Comparison of ENCODE assay signal across 8 cellular contexts in genomic region chr1:55204997-55205396, GRCh38.
DNase-seq lines count a peak whose midpoint lies in the region; ATAC-seq and TF ChIP-seq lines count a peak whose summit lies in the region.
"Had no signal": no experiment of that assay in that cellular context is flagged by ENCODE, and none has a peak within 500 bp of the region (broad histone marks: within the 10 kb centered on the region; RNA-seq: fewer than 3 reads in every experiment).

No MANE protein-coding gene starts in this region.

- no peaks in the 10 kb centered on the region for H3K27me3 Mint-ChIP-seq in nephron progenitor cell (ENCODE audit: low read depth, poor library complexity)

- peak overlapping the region; percentile 36 for H3K27ac Mint-ChIP-seq in nephron progenitor cell

- DNase-seq in HCEC 1CT (peak; percentile 67), MV-4-11 (lab: John Stamatoyannopoulos, UW) (peak; percentile 18), nephron progenitor cell (no peak), RWPE1 (ENCODE audit: low spot score) (no peak), HEK293T (ENCODE audit: extremely low spot score) (no peak), iPS-NIHi7 (ENCODE audit: extremely low spot score) (no peak)
- DNase-seq: RPMI8226 had no signal

- POLR2A ChIA-PET in RWPE1 (lab: Yijun Ruan, JAX; ENCODE audit: low non-redundant PET) = no interaction called here
- POLR2A ChIA-PET in HEK293T (lab: Yijun Ruan, JAX) = interaction anchor here (1.3 kb wide), 1 partner anchor 10 kb away, joined by 4 read pairs; the partner anchor contains the start of gene USP24

- peaks cover 32% of the 10 kb centered on the region for H3K36me3 Mint-ChIP-seq in nephron progenitor cell (ENCODE audit: low read depth)

- no peak overlapping the region for H3K27ac ChIP-seq in RWPE1

- no peak for TF ChIP-seq CTCF in nephron progenitor cell (IDR thresholded peaks at IDR 0.05)
- no peak for TF ChIP-seq CTCF in RWPE1 (conservative IDR thresholded peaks at IDR 0.05; ENCODE audit: low read depth)

- ATAC-seq in GM18907 (IDR thresholded peaks at IDR 0.05; ENCODE audit: unreplicated experiment) = peak; percentile 70

- peaks cover 34% of the 10 kb centered on the region for H3K4me1 Mint-ChIP-seq in nephron progenitor cell

- CTCF ChIA-PET in RWPE1 (lab: Yijun Ruan, JAX) (interaction anchor here (0.6 kb wide), 1 partner anchor 41 kb away, joined by 4 read pairs; no protein-coding TSS in a partner anchor), HEK293T (lab: Yijun Ruan, JAX) (no interaction called here)

- H3K9me3 Mint-ChIP-seq in nephron progenitor cell = peaks cover 10% of the 10 kb centered on the region

- H3K4me3 Mint-ChIP-seq in nephron progenitor cell = no peak overlapping the region

TF ChIP-seq in HEK293T, 16 proteins besides CTCF, POLR2A, EP300 and RAD21:
- TF ChIP-seq FOXM1 (IDR thresholded peaks at IDR 0.05; ENCODE audit: borderline replicate concordance) (no peak), BHLHE40 (IDR thresholded peaks at IDR 0.05; ENCODE audit: borderline replicate concordance) (no peak), ZNF384 (IDR thresholded peaks at IDR 0.05) (no peak), CTBP1 (IDR thresholded peaks at IDR 0.05; ENCODE audit: borderline replicate concordance) (no peak)

Comparison
In these comparisons a context has a peak if more than half of its experiments do, and no peak if none do; other contexts are left out.
1. DNase-seq: peak in HCEC 1CT (single experiment) and MV-4-11 (single experiment); none in nephron progenitor cell (single experiment), RWPE1 (single experiment), HEK293T (single experiment) and iPS-NIHi7 (single experiment).